Comparison of ENCODE assay signal across 5 cellular contexts in the genomic region with DNA sequence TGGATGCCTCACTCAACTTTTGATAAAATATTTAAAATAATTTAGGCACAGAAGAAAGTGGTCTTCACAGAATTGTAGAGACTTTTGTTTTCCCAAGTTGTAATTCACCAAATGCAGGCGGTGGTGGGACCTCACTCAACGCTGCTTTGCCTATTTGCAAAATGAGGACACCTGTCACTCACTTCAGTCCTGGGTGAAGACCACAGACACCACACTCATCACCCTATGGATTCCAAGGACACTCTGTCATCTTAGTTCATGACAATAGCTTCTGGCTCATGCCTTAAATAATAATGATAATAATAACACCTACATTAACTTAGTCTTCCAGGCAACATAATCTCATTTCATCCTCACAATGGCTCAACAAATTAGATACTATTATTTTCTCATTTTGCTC.
"Had no signal": no experiment of that assay in that cellular context is flagged by ENCODE, and none has a peak within 500 bp of the region (broad histone marks: within the 10 kb centered on the region; RNA-seq: fewer than 3 reads in every experiment).

No MANE protein-coding gene starts in this region.

- DNase-seq: GM23248, GOT3, H7, HFFc6, IMR-90 had no signal
